ENCODE assay signal across 8 cellular contexts in the genomic region with DNA sequence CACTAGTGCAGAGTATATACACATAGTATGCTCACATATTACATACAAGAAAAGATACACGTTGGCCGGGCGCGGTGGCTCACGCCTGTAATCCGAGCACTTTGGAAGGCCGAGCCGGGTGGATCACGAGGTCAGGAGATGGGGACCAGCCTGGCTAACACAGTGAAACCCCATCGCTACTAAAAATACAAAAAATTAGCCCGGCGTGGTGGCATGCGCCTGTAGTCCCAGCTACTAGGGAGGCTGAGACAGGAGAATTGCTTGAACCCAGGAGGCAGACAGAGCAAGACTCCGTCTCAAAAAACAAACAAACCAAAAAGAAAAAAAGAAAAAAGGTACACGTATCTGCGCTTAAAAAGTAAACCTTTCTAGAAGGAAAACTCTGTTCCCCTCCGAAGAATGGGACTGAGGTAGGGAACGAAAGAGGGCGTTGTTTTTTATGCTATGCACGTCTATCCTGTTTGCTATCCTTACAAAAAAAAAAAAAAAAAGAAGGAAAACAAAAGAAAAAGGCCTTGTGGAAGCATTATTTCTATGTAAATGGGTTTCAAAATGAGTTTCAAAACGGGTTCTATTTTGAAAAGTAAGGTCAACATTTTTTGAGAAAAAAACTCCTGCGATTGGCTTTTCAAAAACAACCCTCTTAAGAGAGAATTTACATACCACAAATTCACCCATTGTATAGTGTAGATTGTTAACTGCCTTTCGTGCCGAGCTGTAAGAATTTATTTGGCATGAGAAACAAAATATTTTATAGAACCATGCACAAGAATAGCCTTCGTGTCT. TPM values are rescaled to one million over a fixed set of nuclear protein-coding genes. Genes with fewer than 3 reads are reported as not detected.
A peak's percentile ranks its signal among the peaks of the same experiment; 100 is the strongest.
DNase-seq lines count a peak whose midpoint lies in the region; ATAC-seq and TF ChIP-seq lines count a peak whose summit lies in the region.

No MANE protein-coding gene starts in this region.

- peak overlapping the region; percentile 93 for H3K27ac Mint-ChIP-seq in osteocyte (ENCODE audit: unreplicated experiment)

- no peaks in the 10 kb centered on the region for H3K27me3 ChIP-seq in esophagus muscularis mucosa

- DNase-seq in NCI-H146 (lab: John Stamatoyannopoulos, UW) (peak; percentile 15), NCI-H146 treated with DMSO at 0.1 percent for 48 hours (lab: John Stamatoyannopoulos, UW; ENCODE audit: unreplicated experiment) (no peak), esophagus muscularis mucosa (ENCODE audit: extremely low spot score) (no peak), osteocyte (ENCODE audit: extremely low spot score, unreplicated experiment) (no peak), D341Med (ENCODE audit: low spot score) (no peak), SW480 (ENCODE audit: low spot score) (no peak)

- 42% methylated on average over 25 of the region's 25 CpGs for WGBS in esophagus muscularis mucosa

- peaks cover 11 to 44% (median 38%) of the 10 kb centered on the region in 4 donors for H3K4me1 ChIP-seq in esophagus muscularis mucosa

- H3K27ac ChIP-seq in esophagus muscularis mucosa (replicated peaks in 1 of 4), result peak overlapping the region; percentile 83 to 97 (median 93)

- no peaks in the 10 kb centered on the region for H3K9me3 ChIP-seq in esophagus muscularis mucosa

- no peak for TF ChIP-seq POLR2A in esophagus muscularis mucosa (IDR thresholded peaks at IDR 0.05; ENCODE audit: low read depth)

- no peaks in the 10 kb centered on the region for H3K27me3 Mint-ChIP-seq in osteocyte (ENCODE audit: unreplicated experiment)

- no peaks in the 10 kb centered on the region for H3K9me3 Mint-ChIP-seq in osteocyte (ENCODE audit: unreplicated experiment)

- peak overlapping the region; percentile 85 to 97 (median 90) for H3K4me3 ChIP-seq in esophagus muscularis mucosa

- H3K4me3 Mint-ChIP-seq in osteocyte (ENCODE audit: unreplicated experiment), result peak overlapping the region; percentile 90

- TF ChIP-seq CTCF in esophagus muscularis mucosa (IDR thresholded peaks at IDR 0.05), result no peak
- no peak for TF ChIP-seq CTCF in osteocyte (IDR thresholded peaks at IDR 0.05)

- H3K4me1 Mint-ChIP-seq in osteocyte (ENCODE audit: unreplicated experiment), result peaks cover 36% of the 10 kb centered on the region

- no peak for TF ChIP-seq EP300 in esophagus muscularis mucosa (IDR thresholded peaks at IDR 0.05)

- H3K36me3 ChIP-seq in esophagus muscularis mucosa, result no peaks in the 10 kb centered on the region

- H3K36me3 Mint-ChIP-seq in osteocyte (ENCODE audit: unreplicated experiment), result peaks cover under 1% of the 10 kb centered on the region

- ATAC-seq in SK-N-SH treated with all-trans-retinoic acid at 6 μM for 48 hours (peak; percentile 2), HG03432 (IDR thresholded peaks at IDR 0.05; ENCODE audit: unreplicated experiment) (no peak)

- intact Hi-C loops in esophagus muscularis mucosa (cut with DNase I), result loop anchor here (2.0 to 5.0 kb wide), 3 partner anchors 53 to 77 kb away; a partner anchor contains a TSS

TF ChIP-seq in SK-N-SH treated with all-trans-retinoic acid at 6 μM for 48 hours, 23 proteins besides CTCF, POLR2A, EP300 and RAD21:
- no peak for TF ChIP-seq ISL1 (CRISPR knock-in tag; IDR thresholded peaks at IDR 0.05)
- TF ChIP-seq ZNF70 (CRISPR knock-in tag; IDR thresholded peaks at IDR 0.05), result no peak
- no peak for TF ChIP-seq TOX (CRISPR knock-in tag; IDR thresholded peaks at IDR 0.05; ENCODE audit: borderline replicate concordance)
- no peak for TF ChIP-seq RARB (CRISPR knock-in tag; IDR thresholded peaks at IDR 0.05)
- no peak for TF ChIP-seq ZNF565 (CRISPR knock-in tag; conservative IDR thresholded peaks at IDR 0.05; ENCODE audit: low read depth)
- no peak for TF ChIP-seq ZC3H10 (CRISPR knock-in tag; IDR thresholded peaks at IDR 0.05)
TF ChIP-seq in SK-N-SH treated with all-trans-retinoic acid at 6 μM for 48 hours: peak in this region for 0.

RNA-seq across cellular contexts. Expression of a gene that starts 1.2 kb away (rescaled TPM):
- total RNA-seq in esophagus muscularis mucosa (100 to 1,000 TPM in 3 of 4 donors, 10 to 100 TPM in 1; 90.0 to 129 (median 118) TPM), osteocyte (46.0 and 47.5 TPM in 2 replicates)

RNA-seq across cellular contexts. Expression of a gene that starts 53.0 kb away (rescaled TPM):
- total RNA-seq in esophagus muscularis mucosa (10 to 100 TPM; 13.4 to 19.1 (median 14.9) TPM), osteocyte (13.0 and 13.4 TPM in 2 replicates)
